In genomic region chr12:93469386-93469785, GRCh38 we compare ENCODE assay signal across 2 cellular contexts.
TF ChIP-seq lines count a peak whose summit lies in the region.

No MANE protein-coding gene starts in this region.

TF ChIP-seq in HCT116, 20 proteins besides CTCF, POLR2A, EP300 and RAD21:
- TF ChIP-seq TCF7L2 (IDR thresholded peaks at IDR 0.05; ENCODE audit: borderline replicate concordance, extremely low read depth, insufficient read depth, insufficient read length) (no peak), EGR1 (IDR thresholded peaks at IDR 0.05; ENCODE audit: low read depth) (no peak), ZFX (IDR thresholded peaks at IDR 0.05) (no peak), JUND (IDR thresholded peaks at IDR 0.05) (no peak)
- TF ChIP-seq, protein P1, sequence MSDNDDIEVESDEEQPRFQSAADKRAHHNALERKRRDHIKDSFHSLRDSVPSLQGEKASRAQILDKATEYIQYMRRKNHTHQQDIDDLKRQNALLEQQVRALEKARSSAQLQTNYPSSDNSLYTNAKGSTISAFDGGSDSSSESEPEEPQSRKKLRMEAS (IDR thresholded peaks at IDR 0.05): no peak

TF ChIP-seq in neural cell, 6 proteins besides CTCF, POLR2A, EP300 and RAD21:
- TF ChIP-seq MXI1 (conservative IDR thresholded peaks at IDR 0.05; ENCODE audit: poor library complexity, severe bottlenecking) (no peak), EZH2 (IDR thresholded peaks at IDR 0.05; ENCODE audit: borderline replicate concordance, insufficient read depth, low read length, poor library complexity, severe bottlenecking) (no peak), SMC3 (conservative IDR thresholded peaks at IDR 0.05; ENCODE audit: poor library complexity) (no peak), POLR2AphosphoS5 (IDR thresholded peaks at IDR 0.05) (no peak), TAF1 (IDR thresholded peaks at IDR 0.05; ENCODE audit: low read depth) (no peak)
- TF ChIP-seq, protein P2, sequence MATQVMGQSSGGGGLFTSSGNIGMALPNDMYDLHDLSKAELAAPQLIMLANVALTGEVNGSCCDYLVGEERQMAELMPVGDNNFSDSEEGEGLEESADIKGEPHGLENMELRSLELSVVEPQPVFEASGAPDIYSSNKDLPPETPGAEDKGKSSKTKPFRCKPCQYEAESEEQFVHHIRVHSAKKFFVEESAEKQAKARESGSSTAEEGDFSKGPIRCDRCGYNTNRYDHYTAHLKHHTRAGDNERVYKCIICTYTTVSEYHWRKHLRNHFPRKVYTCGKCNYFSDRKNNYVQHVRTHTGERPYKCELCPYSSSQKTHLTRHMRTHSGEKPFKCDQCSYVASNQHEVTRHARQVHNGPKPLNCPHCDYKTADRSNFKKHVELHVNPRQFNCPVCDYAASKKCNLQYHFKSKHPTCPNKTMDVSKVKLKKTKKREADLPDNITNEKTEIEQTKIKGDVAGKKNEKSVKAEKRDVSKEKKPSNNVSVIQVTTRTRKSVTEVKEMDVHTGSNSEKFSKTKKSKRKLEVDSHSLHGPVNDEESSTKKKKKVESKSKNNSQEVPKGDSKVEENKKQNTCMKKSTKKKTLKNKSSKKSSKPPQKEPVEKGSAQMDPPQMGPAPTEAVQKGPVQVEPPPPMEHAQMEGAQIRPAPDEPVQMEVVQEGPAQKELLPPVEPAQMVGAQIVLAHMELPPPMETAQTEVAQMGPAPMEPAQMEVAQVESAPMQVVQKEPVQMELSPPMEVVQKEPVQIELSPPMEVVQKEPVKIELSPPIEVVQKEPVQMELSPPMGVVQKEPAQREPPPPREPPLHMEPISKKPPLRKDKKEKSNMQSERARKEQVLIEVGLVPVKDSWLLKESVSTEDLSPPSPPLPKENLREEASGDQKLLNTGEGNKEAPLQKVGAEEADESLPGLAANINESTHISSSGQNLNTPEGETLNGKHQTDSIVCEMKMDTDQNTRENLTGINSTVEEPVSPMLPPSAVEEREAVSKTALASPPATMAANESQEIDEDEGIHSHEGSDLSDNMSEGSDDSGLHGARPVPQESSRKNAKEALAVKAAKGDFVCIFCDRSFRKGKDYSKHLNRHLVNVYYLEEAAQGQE (IDR thresholded peaks at IDR 0.05; ENCODE audit: borderline replicate concordance): no peak
